3 cellular contexts compared by ENCODE assay signal in the genomic region with DNA sequence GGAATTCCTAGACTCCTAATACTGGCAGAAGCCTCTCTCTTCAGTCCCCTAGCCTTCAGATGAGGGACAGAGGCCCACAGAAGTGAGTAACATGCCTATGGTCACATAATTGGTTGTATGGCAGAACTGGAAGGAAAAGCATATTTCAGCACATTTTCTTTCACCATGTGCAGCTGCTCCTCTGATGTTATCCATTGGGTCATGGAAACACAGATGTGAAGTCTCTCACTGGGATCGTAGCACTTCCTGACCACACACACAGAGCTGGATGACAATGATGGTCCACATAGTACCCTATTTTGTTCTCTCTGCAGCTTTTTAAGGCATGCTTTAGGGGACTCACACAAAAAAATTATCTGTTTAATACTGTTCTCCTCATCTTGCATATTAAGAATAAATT.
TF ChIP-seq lines count a peak whose summit lies in the region.

No MANE protein-coding gene starts in this region.

TF ChIP-seq in SK-N-SH, 30 proteins besides CTCF, POLR2A, EP300 and RAD21 (continued from another document):
- TF ChIP-seq, protein P1, sequence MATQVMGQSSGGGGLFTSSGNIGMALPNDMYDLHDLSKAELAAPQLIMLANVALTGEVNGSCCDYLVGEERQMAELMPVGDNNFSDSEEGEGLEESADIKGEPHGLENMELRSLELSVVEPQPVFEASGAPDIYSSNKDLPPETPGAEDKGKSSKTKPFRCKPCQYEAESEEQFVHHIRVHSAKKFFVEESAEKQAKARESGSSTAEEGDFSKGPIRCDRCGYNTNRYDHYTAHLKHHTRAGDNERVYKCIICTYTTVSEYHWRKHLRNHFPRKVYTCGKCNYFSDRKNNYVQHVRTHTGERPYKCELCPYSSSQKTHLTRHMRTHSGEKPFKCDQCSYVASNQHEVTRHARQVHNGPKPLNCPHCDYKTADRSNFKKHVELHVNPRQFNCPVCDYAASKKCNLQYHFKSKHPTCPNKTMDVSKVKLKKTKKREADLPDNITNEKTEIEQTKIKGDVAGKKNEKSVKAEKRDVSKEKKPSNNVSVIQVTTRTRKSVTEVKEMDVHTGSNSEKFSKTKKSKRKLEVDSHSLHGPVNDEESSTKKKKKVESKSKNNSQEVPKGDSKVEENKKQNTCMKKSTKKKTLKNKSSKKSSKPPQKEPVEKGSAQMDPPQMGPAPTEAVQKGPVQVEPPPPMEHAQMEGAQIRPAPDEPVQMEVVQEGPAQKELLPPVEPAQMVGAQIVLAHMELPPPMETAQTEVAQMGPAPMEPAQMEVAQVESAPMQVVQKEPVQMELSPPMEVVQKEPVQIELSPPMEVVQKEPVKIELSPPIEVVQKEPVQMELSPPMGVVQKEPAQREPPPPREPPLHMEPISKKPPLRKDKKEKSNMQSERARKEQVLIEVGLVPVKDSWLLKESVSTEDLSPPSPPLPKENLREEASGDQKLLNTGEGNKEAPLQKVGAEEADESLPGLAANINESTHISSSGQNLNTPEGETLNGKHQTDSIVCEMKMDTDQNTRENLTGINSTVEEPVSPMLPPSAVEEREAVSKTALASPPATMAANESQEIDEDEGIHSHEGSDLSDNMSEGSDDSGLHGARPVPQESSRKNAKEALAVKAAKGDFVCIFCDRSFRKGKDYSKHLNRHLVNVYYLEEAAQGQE (IDR thresholded peaks at IDR 0.05; ENCODE audit: low read depth, low read length), result no peak
- no peak for TF ChIP-seq SIN3A (IDR thresholded peaks at IDR 0.05; ENCODE audit: borderline replicate concordance, low read depth, low read length)
- no peak for TF ChIP-seq RFX5 (IDR thresholded peaks at IDR 0.05; ENCODE audit: low read length)
- TF ChIP-seq TEAD4 (IDR thresholded peaks at IDR 0.05; ENCODE audit: borderline replicate concordance, insufficient read depth), result no peak
- TF ChIP-seq TCF12 (IDR thresholded peaks at IDR 0.05), result no peak
- TF ChIP-seq FOXM1 (IDR thresholded peaks at IDR 0.05; ENCODE audit: low read depth), result no peak
- no peak for TF ChIP-seq ELF1 (IDR thresholded peaks at IDR 0.05)
- TF ChIP-seq SMC3 (IDR thresholded peaks at IDR 0.05; ENCODE audit: low read depth, low read length), result no peak
- no peak for TF ChIP-seq NFIC (IDR thresholded peaks at IDR 0.05; ENCODE audit: borderline replicate concordance)
- TF ChIP-seq, protein P2, sequence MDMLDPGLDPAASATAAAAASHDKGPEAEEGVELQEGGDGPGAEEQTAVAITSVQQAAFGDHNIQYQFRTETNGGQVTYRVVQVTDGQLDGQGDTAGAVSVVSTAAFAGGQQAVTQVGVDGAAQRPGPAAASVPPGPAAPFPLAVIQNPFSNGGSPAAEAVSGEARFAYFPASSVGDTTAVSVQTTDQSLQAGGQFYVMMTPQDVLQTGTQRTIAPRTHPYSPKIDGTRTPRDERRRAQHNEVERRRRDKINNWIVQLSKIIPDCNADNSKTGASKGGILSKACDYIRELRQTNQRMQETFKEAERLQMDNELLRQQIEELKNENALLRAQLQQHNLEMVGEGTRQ (IDR thresholded peaks at IDR 0.05; ENCODE audit: borderline replicate concordance, low read depth, low read length), result no peak
- no peak for TF ChIP-seq MXI1 (IDR thresholded peaks at IDR 0.05; ENCODE audit: low read depth, low read length)
- TF ChIP-seq, protein P3, sequence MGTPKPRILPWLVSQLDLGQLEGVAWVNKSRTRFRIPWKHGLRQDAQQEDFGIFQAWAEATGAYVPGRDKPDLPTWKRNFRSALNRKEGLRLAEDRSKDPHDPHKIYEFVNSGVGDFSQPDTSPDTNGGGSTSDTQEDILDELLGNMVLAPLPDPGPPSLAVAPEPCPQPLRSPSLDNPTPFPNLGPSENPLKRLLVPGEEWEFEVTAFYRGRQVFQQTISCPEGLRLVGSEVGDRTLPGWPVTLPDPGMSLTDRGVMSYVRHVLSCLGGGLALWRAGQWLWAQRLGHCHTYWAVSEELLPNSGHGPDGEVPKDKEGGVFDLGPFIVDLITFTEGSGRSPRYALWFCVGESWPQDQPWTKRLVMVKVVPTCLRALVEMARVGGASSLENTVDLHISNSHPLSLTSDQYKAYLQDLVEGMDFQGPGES (IDR thresholded peaks at IDR 0.05; ENCODE audit: low read depth, low read length), result no peak

TF ChIP-seq in SK-N-SH treated with all-trans-retinoic acid at 6 μM for 48 hours, 23 proteins besides CTCF, POLR2A, EP300 and RAD21 (continued from another document and continues in another):
- TF ChIP-seq, protein P4, sequence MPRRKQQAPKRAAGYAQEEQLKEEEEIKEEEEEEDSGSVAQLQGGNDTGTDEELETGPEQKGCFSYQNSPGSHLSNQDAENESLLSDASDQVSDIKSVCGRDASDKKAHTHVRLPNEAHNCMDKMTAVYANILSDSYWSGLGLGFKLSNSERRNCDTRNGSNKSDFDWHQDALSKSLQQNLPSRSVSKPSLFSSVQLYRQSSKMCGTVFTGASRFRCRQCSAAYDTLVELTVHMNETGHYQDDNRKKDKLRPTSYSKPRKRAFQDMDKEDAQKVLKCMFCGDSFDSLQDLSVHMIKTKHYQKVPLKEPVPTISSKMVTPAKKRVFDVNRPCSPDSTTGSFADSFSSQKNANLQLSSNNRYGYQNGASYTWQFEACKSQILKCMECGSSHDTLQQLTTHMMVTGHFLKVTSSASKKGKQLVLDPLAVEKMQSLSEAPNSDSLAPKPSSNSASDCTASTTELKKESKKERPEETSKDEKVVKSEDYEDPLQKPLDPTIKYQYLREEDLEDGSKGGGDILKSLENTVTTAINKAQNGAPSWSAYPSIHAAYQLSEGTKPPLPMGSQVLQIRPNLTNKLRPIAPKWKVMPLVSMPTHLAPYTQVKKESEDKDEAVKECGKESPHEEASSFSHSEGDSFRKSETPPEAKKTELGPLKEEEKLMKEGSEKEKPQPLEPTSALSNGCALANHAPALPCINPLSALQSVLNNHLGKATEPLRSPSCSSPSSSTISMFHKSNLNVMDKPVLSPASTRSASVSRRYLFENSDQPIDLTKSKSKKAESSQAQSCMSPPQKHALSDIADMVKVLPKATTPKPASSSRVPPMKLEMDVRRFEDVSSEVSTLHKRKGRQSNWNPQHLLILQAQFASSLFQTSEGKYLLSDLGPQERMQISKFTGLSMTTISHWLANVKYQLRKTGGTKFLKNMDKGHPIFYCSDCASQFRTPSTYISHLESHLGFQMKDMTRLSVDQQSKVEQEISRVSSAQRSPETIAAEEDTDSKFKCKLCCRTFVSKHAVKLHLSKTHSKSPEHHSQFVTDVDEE (CRISPR knock-in tag; IDR thresholded peaks at IDR 0.05), result no peak
- TF ChIP-seq ZFP30 (CRISPR knock-in tag; IDR thresholded peaks at IDR 0.05) (no peak), GLIS3 (CRISPR knock-in tag; IDR thresholded peaks at IDR 0.05) (no peak), CSDC2 (CRISPR knock-in tag; IDR thresholded peaks at IDR 0.05) (no peak), SNAI2 (CRISPR knock-in tag; IDR thresholded peaks at IDR 0.05) (no peak), ZFP3 (CRISPR knock-in tag; IDR thresholded peaks at IDR 0.05) (no peak)
- TF ChIP-seq, protein P5, sequence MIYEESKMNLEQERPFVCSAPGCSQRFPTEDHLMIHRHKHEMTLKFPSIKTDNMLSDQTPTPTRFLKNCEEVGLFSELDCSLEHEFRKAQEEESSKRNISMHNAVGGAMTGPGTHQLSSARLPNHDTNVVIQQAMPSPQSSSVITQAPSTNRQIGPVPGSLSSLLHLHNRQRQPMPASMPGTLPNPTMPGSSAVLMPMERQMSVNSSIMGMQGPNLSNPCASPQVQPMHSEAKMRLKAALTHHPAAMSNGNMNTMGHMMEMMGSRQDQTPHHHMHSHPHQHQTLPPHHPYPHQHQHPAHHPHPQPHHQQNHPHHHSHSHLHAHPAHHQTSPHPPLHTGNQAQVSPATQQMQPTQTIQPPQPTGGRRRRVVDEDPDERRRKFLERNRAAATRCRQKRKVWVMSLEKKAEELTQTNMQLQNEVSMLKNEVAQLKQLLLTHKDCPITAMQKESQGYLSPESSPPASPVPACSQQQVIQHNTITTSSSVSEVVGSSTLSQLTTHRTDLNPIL (CRISPR knock-in tag; IDR thresholded peaks at IDR 0.05; ENCODE audit: low read depth), result no peak
- TF ChIP-seq, protein P6, sequence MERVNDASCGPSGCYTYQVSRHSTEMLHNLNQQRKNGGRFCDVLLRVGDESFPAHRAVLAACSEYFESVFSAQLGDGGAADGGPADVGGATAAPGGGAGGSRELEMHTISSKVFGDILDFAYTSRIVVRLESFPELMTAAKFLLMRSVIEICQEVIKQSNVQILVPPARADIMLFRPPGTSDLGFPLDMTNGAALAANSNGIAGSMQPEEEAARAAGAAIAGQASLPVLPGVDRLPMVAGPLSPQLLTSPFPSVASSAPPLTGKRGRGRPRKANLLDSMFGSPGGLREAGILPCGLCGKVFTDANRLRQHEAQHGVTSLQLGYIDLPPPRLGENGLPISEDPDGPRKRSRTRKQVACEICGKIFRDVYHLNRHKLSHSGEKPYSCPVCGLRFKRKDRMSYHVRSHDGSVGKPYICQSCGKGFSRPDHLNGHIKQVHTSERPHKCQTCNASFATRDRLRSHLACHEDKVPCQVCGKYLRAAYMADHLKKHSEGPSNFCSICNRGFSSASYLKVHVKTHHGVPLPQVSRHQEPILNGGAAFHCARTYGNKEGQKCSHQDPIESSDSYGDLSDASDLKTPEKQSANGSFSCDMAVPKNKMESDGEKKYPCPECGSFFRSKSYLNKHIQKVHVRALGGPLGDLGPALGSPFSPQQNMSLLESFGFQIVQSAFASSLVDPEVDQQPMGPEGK (CRISPR knock-in tag; IDR thresholded peaks at IDR 0.05; ENCODE audit: borderline replicate concordance), result no peak
- TF ChIP-seq, protein P7, sequence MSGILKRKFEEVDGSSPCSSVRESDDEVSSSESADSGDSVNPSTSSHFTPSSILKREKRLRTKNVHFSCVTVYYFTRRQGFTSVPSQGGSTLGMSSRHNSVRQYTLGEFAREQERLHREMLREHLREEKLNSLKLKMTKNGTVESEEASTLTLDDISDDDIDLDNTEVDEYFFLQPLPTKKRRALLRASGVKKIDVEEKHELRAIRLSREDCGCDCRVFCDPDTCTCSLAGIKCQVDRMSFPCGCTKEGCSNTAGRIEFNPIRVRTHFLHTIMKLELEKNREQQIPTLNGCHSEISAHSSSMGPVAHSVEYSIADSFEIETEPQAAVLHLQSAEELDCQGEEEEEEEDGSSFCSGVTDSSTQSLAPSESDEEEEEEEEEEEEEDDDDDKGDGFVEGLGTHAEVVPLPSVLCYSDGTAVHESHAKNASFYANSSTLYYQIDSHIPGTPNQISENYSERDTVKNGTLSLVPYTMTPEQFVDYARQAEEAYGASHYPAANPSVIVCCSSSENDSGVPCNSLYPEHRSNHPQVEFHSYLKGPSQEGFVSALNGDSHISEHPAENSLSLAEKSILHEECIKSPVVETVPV (CRISPR knock-in tag; IDR thresholded peaks at IDR 0.05), result no peak

TF ChIP-seq in GM23338, 12 proteins besides CTCF, POLR2A, EP300 and RAD21 (continued from another document and continues in another):
- TF ChIP-seq, protein P8, sequence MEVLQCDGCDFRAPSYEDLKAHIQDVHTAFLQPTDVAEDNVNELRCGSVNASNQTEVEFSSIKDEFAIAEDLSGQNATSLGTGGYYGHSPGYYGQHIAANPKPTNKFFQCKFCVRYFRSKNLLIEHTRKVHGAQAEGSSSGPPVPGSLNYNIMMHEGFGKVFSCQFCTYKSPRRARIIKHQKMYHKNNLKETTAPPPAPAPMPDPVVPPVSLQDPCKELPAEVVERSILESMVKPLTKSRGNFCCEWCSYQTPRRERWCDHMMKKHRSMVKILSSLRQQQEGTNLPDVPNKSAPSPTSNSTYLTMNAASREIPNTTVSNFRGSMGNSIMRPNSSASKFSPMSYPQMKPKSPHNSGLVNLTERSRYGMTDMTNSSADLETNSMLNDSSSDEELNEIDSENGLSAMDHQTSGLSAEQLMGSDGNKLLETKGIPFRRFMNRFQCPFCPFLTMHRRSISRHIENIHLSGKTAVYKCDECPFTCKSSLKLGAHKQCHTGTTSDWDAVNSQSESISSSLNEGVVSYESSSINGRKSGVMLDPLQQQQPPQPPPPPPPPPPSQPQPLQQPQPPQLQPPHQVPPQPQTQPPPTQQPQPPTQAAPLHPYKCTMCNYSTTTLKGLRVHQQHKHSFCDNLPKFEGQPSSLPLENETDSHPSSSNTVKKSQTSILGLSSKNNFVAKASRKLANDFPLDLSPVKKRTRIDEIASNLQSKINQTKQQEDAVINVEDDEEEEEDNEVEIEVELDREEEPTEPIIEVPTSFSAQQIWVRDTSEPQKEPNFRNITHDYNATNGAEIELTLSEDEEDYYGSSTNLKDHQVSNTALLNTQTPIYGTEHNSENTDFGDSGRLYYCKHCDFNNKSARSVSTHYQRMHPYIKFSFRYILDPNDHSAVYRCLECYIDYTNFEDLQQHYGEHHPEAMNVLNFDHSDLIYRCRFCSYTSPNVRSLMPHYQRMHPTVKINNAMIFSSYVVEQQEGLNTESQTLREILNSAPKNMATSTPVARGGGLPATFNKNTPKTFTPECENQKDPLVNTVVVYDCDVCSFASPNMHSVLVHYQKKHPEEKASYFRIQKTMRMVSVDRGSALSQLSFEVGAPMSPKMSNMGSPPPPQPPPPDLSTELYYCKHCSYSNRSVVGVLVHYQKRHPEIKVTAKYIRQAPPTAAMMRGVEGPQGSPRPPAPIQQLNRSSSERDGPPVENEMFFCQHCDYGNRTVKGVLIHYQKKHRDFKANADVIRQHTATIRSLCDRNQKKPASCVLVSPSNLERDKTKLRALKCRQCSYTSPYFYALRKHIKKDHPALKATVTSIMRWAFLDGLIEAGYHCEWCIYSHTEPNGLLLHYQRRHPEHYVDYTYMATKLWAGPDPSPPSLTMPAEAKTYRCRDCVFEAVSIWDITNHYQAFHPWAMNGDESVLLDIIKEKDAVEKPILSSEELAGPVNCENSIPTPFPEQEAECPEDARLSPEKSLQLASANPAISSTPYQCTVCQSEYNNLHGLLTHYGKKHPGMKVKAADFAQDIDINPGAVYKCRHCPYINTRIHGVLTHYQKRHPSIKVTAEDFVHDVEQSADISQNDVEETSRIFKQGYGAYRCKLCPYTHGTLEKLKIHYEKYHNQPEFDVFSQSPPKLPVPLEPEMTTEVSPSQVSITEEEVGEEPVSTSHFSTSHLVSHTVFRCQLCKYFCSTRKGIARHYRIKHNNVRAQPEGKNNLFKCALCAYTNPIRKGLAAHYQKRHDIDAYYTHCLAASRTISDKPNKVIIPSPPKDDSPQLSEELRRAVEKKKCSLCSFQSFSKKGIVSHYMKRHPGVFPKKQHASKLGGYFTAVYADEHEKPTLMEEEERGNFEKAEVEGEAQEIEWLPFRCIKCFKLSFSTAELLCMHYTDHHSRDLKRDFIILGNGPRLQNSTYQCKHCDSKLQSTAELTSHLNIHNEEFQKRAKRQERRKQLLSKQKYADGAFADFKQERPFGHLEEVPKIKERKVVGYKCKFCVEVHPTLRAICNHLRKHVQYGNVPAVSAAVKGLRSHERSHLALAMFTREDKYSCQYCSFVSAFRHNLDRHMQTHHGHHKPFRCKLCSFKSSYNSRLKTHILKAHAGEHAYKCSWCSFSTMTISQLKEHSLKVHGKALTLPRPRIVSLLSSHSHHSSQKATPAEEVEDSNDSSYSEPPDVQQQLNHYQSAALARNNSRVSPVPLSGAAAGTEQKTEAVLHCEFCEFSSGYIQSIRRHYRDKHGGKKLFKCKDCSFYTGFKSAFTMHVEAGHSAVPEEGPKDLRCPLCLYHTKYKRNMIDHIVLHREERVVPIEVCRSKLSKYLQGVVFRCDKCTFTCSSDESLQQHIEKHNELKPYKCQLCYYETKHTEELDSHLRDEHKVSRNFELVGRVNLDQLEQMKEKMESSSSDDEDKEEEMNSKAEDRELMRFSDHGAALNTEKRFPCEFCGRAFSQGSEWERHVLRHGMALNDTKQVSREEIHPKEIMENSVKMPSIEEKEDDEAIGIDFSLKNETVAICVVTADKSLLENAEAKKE (CRISPR knock-in tag; IDR thresholded peaks at IDR 0.05), result no peak
- TF ChIP-seq EZH2phosphoT487 (IDR thresholded peaks at IDR 0.05; ENCODE audit: unreplicated experiment), result no peak
